Comparison of ENCODE assay signal across 1 cellular context in the genomic region with DNA sequence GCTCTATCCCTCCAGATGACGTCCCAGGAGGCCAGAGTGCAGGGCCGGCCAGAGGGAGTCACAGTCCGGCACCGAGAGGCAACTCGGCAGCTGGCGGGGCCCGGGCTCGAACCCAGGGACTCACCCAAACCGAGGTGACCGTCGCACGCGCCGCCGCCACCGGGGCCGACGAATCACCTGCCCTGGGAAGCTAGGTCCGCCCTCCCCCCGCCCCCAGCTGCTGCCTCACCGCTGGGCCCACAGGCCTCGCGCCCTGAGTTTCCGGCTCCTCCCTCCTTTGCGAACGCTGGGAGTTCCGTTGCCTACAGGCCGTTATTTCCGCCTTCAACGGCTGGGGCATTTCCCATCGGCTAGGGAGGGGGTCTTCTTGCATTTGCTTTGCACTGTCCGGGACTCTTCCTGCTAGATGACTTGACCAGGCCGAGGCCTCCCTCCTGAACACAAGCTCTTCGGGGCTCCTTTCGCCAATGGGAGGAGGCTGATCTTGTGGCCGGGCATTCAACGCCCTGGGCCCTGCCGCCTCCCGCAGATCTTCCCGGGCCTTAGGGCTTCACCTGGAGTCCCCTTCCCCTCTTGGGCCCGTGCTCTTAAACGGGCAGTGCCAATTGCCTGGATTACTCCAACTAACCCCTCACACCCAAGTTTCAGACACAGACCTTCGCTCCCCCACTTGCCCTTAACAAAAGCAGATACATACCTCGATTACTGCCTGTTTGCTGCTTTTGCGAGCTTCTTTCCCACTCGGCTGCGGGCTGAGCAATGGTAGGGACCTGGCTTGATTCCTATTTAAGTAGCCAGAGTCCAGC.
TF ChIP-seq lines count a peak whose summit lies in the region.

Gene SNUPN (minus strand): TSS at position 184 of the 806 bp plus-strand sequence. CDS start 4,674 bp downstream, outside the sequence.

TF ChIP-seq in HEK293, 187 proteins besides CTCF, POLR2A, EP300 and RAD21 (continued from another document):
- TF ChIP-seq PRDM1 (tag by site-specific recombination; IDR thresholded peaks at IDR 0.05) (no peak), SETDB1 (IDR thresholded peaks at IDR 0.05; ENCODE audit: insufficient read length, low read length) (no peak), SALL2 (tag by site-specific recombination; IDR thresholded peaks at IDR 0.05; ENCODE audit: borderline replicate concordance) (no peak), ZIC2 (tag by site-specific recombination; IDR thresholded peaks at IDR 0.05) (peak; percentile 75), ZNF610 (tag by site-specific recombination; IDR thresholded peaks at IDR 0.05; ENCODE audit: borderline replicate concordance) (peak; percentile 51; the same call in 1 of the 2 replicates), RBAK (tag by site-specific recombination; IDR thresholded peaks at IDR 0.05) (no peak), HIC1 (tag by site-specific recombination; IDR thresholded peaks at IDR 0.05) (peak; percentile 81), KLF10 (tag by site-specific recombination; IDR thresholded peaks at IDR 0.05) (peak; percentile 97), ZNF404 (tag by site-specific recombination; IDR thresholded peaks at IDR 0.05) (no peak), ZNF777 (tag by site-specific recombination; IDR thresholded peaks at IDR 0.05; ENCODE audit: borderline replicate concordance) (no peak), ZNF473 (tag by site-specific recombination; IDR thresholded peaks at IDR 0.05) (no peak), ZEB2 (tag by site-specific recombination; IDR thresholded peaks at IDR 0.05) (peak; percentile 99), ZNF529 (tag by site-specific recombination; IDR thresholded peaks at IDR 0.05; ENCODE audit: insufficient replicate concordance) (no peak), ZNF548 (tag by site-specific recombination; IDR thresholded peaks at IDR 0.05) (no peak), GLIS2 (tag by site-specific recombination; IDR thresholded peaks at IDR 0.05) (peak; percentile 99), ZNF19 (tag by site-specific recombination; IDR thresholded peaks at IDR 0.05; ENCODE audit: low read depth) (no peak), ZNF394 (tag by site-specific recombination; IDR thresholded peaks at IDR 0.05; ENCODE audit: borderline replicate concordance) (peak; percentile 69; the same call in 1 of the 2 replicates), ZNF558 (tag by site-specific recombination; IDR thresholded peaks at IDR 0.05) (no peak; the same call in 1 of the 2 replicates), ZNF324 (tag by site-specific recombination; IDR thresholded peaks at IDR 0.05) (peak; percentile 52; the same call in 1 of the 2 replicates), ZNF133 (tag by site-specific recombination; IDR thresholded peaks at IDR 0.05) (no peak), ZNF175 (tag by site-specific recombination; IDR thresholded peaks at IDR 0.05) (no peak), MEIS1 (CRISPR knock-in tag; IDR thresholded peaks at IDR 0.05; ENCODE audit: borderline replicate concordance) (no peak), ZNF214 (tag by site-specific recombination; IDR thresholded peaks at IDR 0.05; ENCODE audit: borderline replicate concordance) (no peak), ZNF701 (tag by site-specific recombination; IDR thresholded peaks at IDR 0.05) (no peak), ZNF792 (tag by site-specific recombination; IDR thresholded peaks at IDR 0.05) (peak; percentile 82; the same call in 1 of the 2 replicates), ZNF501 (tag by site-specific recombination; IDR thresholded peaks at IDR 0.05) (peak; percentile 95), ZNF658 (tag by site-specific recombination; IDR thresholded peaks at IDR 0.05) (no peak), ZSCAN30 (tag by site-specific recombination; IDR thresholded peaks at IDR 0.05) (peak; percentile 71), BCL11B (tag by site-specific recombination; IDR thresholded peaks at IDR 0.05; ENCODE audit: low read depth) (peak; percentile 75; the same call in 1 of the 2 replicates), ZBTB20 (tag by site-specific recombination; IDR thresholded peaks at IDR 0.05) (peak; percentile 97), ZSCAN23 (tag by site-specific recombination; IDR thresholded peaks at IDR 0.05) (no peak), ZNF785 (tag by site-specific recombination; IDR thresholded peaks at IDR 0.05) (no peak; the same call in 1 of the 2 replicates), ZNF26 (tag by site-specific recombination; IDR thresholded peaks at IDR 0.05) (no peak)
